ENCODE assay signal across 21 cellular contexts in genomic region chr2:108944601-108945241, GRCh38. TPM values are rescaled to one million over a fixed set of nuclear protein-coding genes. Genes with fewer than 3 reads are reported as not detected.
DNase-seq lines count a peak whose midpoint lies in the region; ATAC-seq and TF ChIP-seq lines count a peak whose summit lies in the region.
"Had no signal": no experiment of that assay in that cellular context is flagged by ENCODE, and none has a peak within 500 bp of the region (broad histone marks: within the 10 kb centered on the region; RNA-seq: fewer than 3 reads in every experiment).

No MANE protein-coding gene starts in this region.

- peak overlapping the region; percentile 29 for H3K4me2 ChIP-seq in hepatocyte

- intact Hi-C loops in Panc1 (cut with micrococcal nuclease; ENCODE audit: unreplicated experiment) (no loop called here), prostate gland (cut with DNase I) (no loop called here)

- CTCF ChIA-PET in Panc1 (lab: Charles Lee), result no interaction called here

- H3K36me3 ChIP-seq in Panc1 (ENCODE audit: control insufficient read depth, insufficient read depth, low read length), result no peaks in the 10 kb centered on the region
- no peaks in the 10 kb centered on the region for H3K36me3 ChIP-seq in hepatocyte (replicated peaks; ENCODE audit: insufficient read depth, low read depth)
- H3K36me3 ChIP-seq in prostate gland, result no peaks in the 10 kb centered on the region
- H3K36me3 ChIP-seq: lower lobe of right lung, upper lobe of right lung had no signal

- H3K4me1 ChIP-seq in Panc1 (ENCODE audit: control insufficient read depth, insufficient read depth, low read length) (no peaks in the 10 kb centered on the region), hepatocyte (ENCODE audit: insufficient read depth) (peaks cover 16% of the 10 kb centered on the region), prostate gland (replicated peaks) (peaks cover 10% of the 10 kb centered on the region)
- H3K4me1 ChIP-seq: lower lobe of right lung, upper lobe of right lung had no signal

- H3K27ac ChIP-seq in Panc1 (ENCODE audit: low read length) (no peak overlapping the region), hepatocyte (peak overlapping the region; percentile 58), prostate gland (peak overlapping the region in 1 of 2 donors; percentile 28)
- H3K27ac ChIP-seq: lower lobe of right lung, upper lobe of right lung had no signal

- 70% methylated on average over 16 of the region's 16 CpGs for WGBS in hepatocyte (ENCODE audit: low lambda C conversion rate, missing lambda C conversion rate)
- WGBS in prostate gland, result 38% methylated on average over 13 of the region's 16 CpGs

- BruUV-seq in Panc1 (replicated peaks; lab: Mats Ljungman, UMichigan), result no TSS peak

- POLR2A ChIA-PET in Panc1 (lab: Charles Lee), result no interaction called here

- DNase-seq in activated effector memory CD4-positive, alpha-beta T cell treated with anti-CD3 and anti-CD28 coated beads, Interleukin-2, amount 50 U/mL, for 16 hours, result peak; percentile 37
- no peak for DNase-seq in activated effector memory CD4-positive, alpha-beta T cell treated with Interleukin-2 at 50 U/mL for 16 hours
- DNase-seq in Panc1 (ENCODE audit: low read depth, low spot score) (no peak), hepatocyte (ENCODE audit: low spot score) (peak; percentile 72), prostate gland (ENCODE audit: low spot score) (peak; percentile 43), AG08396 (ENCODE audit: low spot score) (no peak), foreskin fibroblast (no peak)
- DNase-seq: activated naive CD4-positive, alpha-beta T cell treated with anti-CD3 and anti-CD28 coated beads, Interleukin-2, amount 50 U/mL, for 16 hours; CD8-positive, alpha-beta memory T cell; effector CD4-positive, alpha-beta T cell; GOT3; lower lobe of right lung; natural killer cell; NCI-H2029; NCI-H510A; SHP77; stimulated activated naive CD8-positive, alpha-beta T cell treated with anti-CD3 and anti-CD28 coated beads, Interleukin-15, Interleukin-2, amounts not matched to agents 100 U/mL and 50 U/mL, for 24 hours; upper lobe of right lung had no signal

- H3K9me3 ChIP-seq in Panc1 (ENCODE audit: control insufficient read depth, insufficient read depth, low read depth, low read length) (peaks cover 3% of the 10 kb centered on the region; the same call in 1 of the 2 replicates), hepatocyte (ENCODE audit: low read depth) (peaks cover 2% of the 10 kb centered on the region), prostate gland (no peaks in the 10 kb centered on the region)

- peak; percentile 60 for ATAC-seq in Panc1
- no peak for ATAC-seq in GM18505 (IDR thresholded peaks at IDR 0.05; ENCODE audit: unreplicated experiment)
- ATAC-seq: GM12878; natural killer cell; stimulated activated naive CD8-positive, alpha-beta T cell treated with anti-CD3 and anti-CD28 coated beads, Interleukin-15, Interleukin-2, amounts not matched to agents 100 U/mL and 50 U/mL, for 24 hours; upper lobe of right lung had no signal

- H4K20me1 ChIP-seq in hepatocyte (ENCODE audit: insufficient read depth, poor library complexity, severe bottlenecking), result no peaks in the 10 kb centered on the region

- in situ Hi-C loops in Panc1 (cut with HindIII; ENCODE audit: low pct_unique_long_range_greater_than_20kb, low sequenced_read_pairs), result no loop called here

- H3K9me2 ChIP-seq in hepatocyte (replicated peaks; ENCODE audit: insufficient read depth), result no peaks in the 10 kb centered on the region

- TF ChIP-seq CTCF in Panc1 (IDR thresholded peaks at IDR 0.05), result no peak; the same call in 1 of the 2 replicates
- TF ChIP-seq CTCF in hepatocyte (IDR thresholded peaks at IDR 0.05; ENCODE audit: poor library complexity), result peak; percentile 21
- peak in 1 of 4 experiments; percentile 44 for TF ChIP-seq CTCF in prostate gland (IDR thresholded peaks at IDR 0.05)
- no peak for TF ChIP-seq CTCF in foreskin fibroblast (IDR thresholded peaks at IDR 0.05; ENCODE audit: low read depth, low read length)

- H3K27me3 ChIP-seq in Panc1 (ENCODE audit: control insufficient read depth, insufficient read depth, low read length), result no peaks in the 10 kb centered on the region
- H3K27me3 ChIP-seq in hepatocyte, result no peaks in the 10 kb centered on the region
- no peaks in the 10 kb centered on the region for H3K27me3 ChIP-seq in prostate gland (replicated peaks; ENCODE audit: insufficient read depth)
- H3K27me3 ChIP-seq: upper lobe of right lung had no signal

- no peak for TF ChIP-seq POLR2A in prostate gland (IDR thresholded peaks at IDR 0.05)
- TF ChIP-seq POLR2A in GM18505 (IDR thresholded peaks at IDR 0.05; ENCODE audit: borderline replicate concordance, extremely low read depth, insufficient read depth, insufficient read length), result no peak

- H3K79me2 ChIP-seq in hepatocyte, result no peaks in the 10 kb centered on the region

- H3K4me3 ChIP-seq in Panc1 (ENCODE audit: low read depth in 2 of 2, low read length in 2 of 2) (no peak overlapping the region), hepatocyte (no peak overlapping the region), prostate gland (no peak overlapping the region), foreskin fibroblast (ENCODE audit: low read depth in 1 of 2, low read length in 2 of 2) (no peak overlapping the region)
- H3K4me3 ChIP-seq: GM12878, lower lobe of right lung, upper lobe of right lung had no signal

- H2AFZ ChIP-seq in hepatocyte, result no peak overlapping the region

RNA-seq across cellular contexts. Expression of gene EDAR, which starts 44.3 kb away (rescaled TPM):
- total RNA-seq in Panc1 (2021; ENCODE audit: unreplicated experiment) (not detected), hepatocyte (0.12 and 0.20 TPM in 2 replicates), prostate gland (under 1 TPM; 0.46 to 0.68 TPM)
- polyA plus RNA-seq in Panc1 (2012; ENCODE audit: insufficient read length), result not detected
- polyA plus RNA-seq in hepatocyte, result 0.07 and 0.21 TPM in 2 replicates
- total RNA-seq: GM12878, pulmonary artery endothelial cell had no signal

Comparison
In these comparisons a context has a peak if more than half of its experiments do, and no peak if none do; other contexts are left out.
1. DNase-seq: peak in activated effector memory CD4-positive, alpha-beta T cell treated with anti-CD3 and anti-CD28 coated beads, Interleukin-2, amount 50 U/mL, for 16 hours (single experiment), hepatocyte (single experiment) and prostate gland (single experiment); none in activated effector memory CD4-positive, alpha-beta T cell treated with Interleukin-2 at 50 U/mL for 16 hours (single experiment), Panc1 (single experiment), AG08396 (single experiment) and foreskin fibroblast (0 of 2).